Comparison of ENCODE assay signal across 1 cellular context in genomic region chr1:51973587-51974474, GRCh38.
TF ChIP-seq lines count a peak whose summit lies in the region.

No MANE protein-coding gene starts in this region.

TF ChIP-seq in HepG2, 621 proteins besides CTCF, POLR2A, EP300 and RAD21 (continued from another document):
- TF ChIP-seq ARID5B (CRISPR knock-in tag; IDR thresholded peaks at IDR 0.05) (0 out of 2 replicates have a peak, but pooled peaks have one; percentile 34), RARA (CRISPR knock-in tag; IDR thresholded peaks at IDR 0.05) (peak; percentile 27; the same call in 1 of the 2 replicates)
